18 cellular contexts compared by ENCODE assay signal in genomic region chr15:60541784-60542617, GRCh38.
A peak's percentile ranks its signal among the peaks of the same experiment; 100 is the strongest.
DNase-seq lines count a peak whose midpoint lies in the region; ATAC-seq and TF ChIP-seq lines count a peak whose summit lies in the region.
"Had no signal": no experiment of that assay in that cellular context is flagged by ENCODE, and none has a peak within 500 bp of the region (broad histone marks: within the 10 kb centered on the region; RNA-seq: fewer than 3 reads in every experiment).

No MANE protein-coding gene starts in this region.

- H3K4me3 Mint-ChIP-seq in stimulated activated naive CD8-positive, alpha-beta T cell treated with anti-CD3 and anti-CD28 coated beads, Interleukin-15, Interleukin-2, amounts not matched to agents 100 ng/mL and 50 ng/mL, for 24 hours = no peak overlapping the region
- H3K4me3 Mint-ChIP-seq: memory B cell had no signal

- no peak for ATAC-seq in stimulated activated naive CD8-positive, alpha-beta T cell treated with anti-CD3 and anti-CD28 coated beads, Interleukin-15, Interleukin-2, amounts not matched to agents 100 U/mL and 50 U/mL, for 24 hours
- ATAC-seq in right lobe of liver (peak in 3 of 4 donors; percentile 10 to 30 (median 17)), HG03460 (IDR thresholded peaks at IDR 0.05; ENCODE audit: unreplicated experiment) (no peak), aorta (ENCODE audit: low FRiP score) (no peak)

- intact Hi-C loops in right lobe of liver (cut with DNase I) = no loop called here
- intact Hi-C loops in aorta (cut with DNase I) = no loop called here

- H3K36me3 Mint-ChIP-seq in stimulated activated naive CD8-positive, alpha-beta T cell treated with anti-CD3 and anti-CD28 coated beads, Interleukin-15, Interleukin-2, amounts not matched to agents 100 ng/mL and 50 ng/mL, for 24 hours (ENCODE audit: low read depth) = peaks cover 36% of the 10 kb centered on the region

- WGBS in right lobe of liver (ENCODE audit: insufficient coverage, low coverage, low lambda C conversion rate, missing lambda C conversion rate) = 82% methylated on average over 11 of the region's 13 CpGs
- 88% methylated on average over 13 of the region's 13 CpGs for WGBS in aorta, 2 donors

- H3K4me3 ChIP-seq in adipocyte (ENCODE audit: low read length) (no peak overlapping the region), right lobe of liver (no peak overlapping the region), aorta (ENCODE audit: low read length in 2 of 2) (no peak overlapping the region)
- H3K4me3 ChIP-seq: uterus had no signal

- no peak for DNase-seq in stimulated activated naive CD8-positive, alpha-beta T cell treated with anti-CD3 and anti-CD28 coated beads, Interleukin-15, Interleukin-2, amounts not matched to agents 100 U/mL and 50 U/mL, for 24 hours
- DNase-seq in adipocyte (ENCODE audit: low read depth) (peak; percentile 41), right lobe of liver (no peak), NCI-H187 treated with DMSO at 0.1 percent for 48 hours (lab: John Stamatoyannopoulos, UW) (no peak), aorta (no peak), NCI-H1930 (lab: John Stamatoyannopoulos, UW) (no peak)
- DNase-seq: activated CD8-positive, alpha-beta memory T cell treated with anti-CD3 and anti-CD28 coated beads, Interleukin-2, amount 50 U/mL, for 4 hours; dermis blood vessel endothelial cell; DND-41; KG1; NCI-H1694 treated with DMSO at 0.1 percent for 48 hours; NCI-H774; SIG-M5; uterus had no signal

- no peak overlapping the region for H3K9ac ChIP-seq in adipocyte (ENCODE audit: low read length)
- H3K9ac ChIP-seq: parathyroid adenoma had no signal

- H3K27me3 Mint-ChIP-seq in stimulated activated naive CD8-positive, alpha-beta T cell treated with anti-CD3 and anti-CD28 coated beads, Interleukin-15, Interleukin-2, amounts not matched to agents 100 ng/mL and 50 ng/mL, for 24 hours = no peaks in the 10 kb centered on the region
- H3K27me3 Mint-ChIP-seq: memory B cell had no signal

- no peaks in the 10 kb centered on the region for H3K27me3 ChIP-seq in adipocyte (replicated peaks; ENCODE audit: control insufficient read depth, insufficient read depth, low read length)
- no peaks in the 10 kb centered on the region for H3K27me3 ChIP-seq in right lobe of liver
- no peaks in the 10 kb centered on the region for H3K27me3 ChIP-seq in aorta (ENCODE audit: control insufficient read depth in 1 of 2, insufficient read depth in 2 of 2, low read length in 1 of 2)
- H3K27me3 ChIP-seq: uterus had no signal

- H3K4me1 ChIP-seq in adipocyte (ENCODE audit: control insufficient read depth, insufficient read depth, low read length) (peaks cover 24% of the 10 kb centered on the region), right lobe of liver (no peaks in the 10 kb centered on the region), aorta (ENCODE audit: control insufficient read depth in 1 of 2, insufficient read depth in 2 of 2, low read length in 2 of 2) (no peaks in the 10 kb centered on the region)
- H3K4me1 ChIP-seq: parathyroid adenoma, uterus had no signal

- no peaks in the 10 kb centered on the region for H3K9me3 Mint-ChIP-seq in stimulated activated naive CD8-positive, alpha-beta T cell treated with anti-CD3 and anti-CD28 coated beads, Interleukin-15, Interleukin-2, amounts not matched to agents 100 ng/mL and 50 ng/mL, for 24 hours
- H3K9me3 Mint-ChIP-seq: memory B cell had no signal

- no peaks in the 10 kb centered on the region for H3K9me3 ChIP-seq in adipocyte (ENCODE audit: control insufficient read depth, low read length)
- H3K9me3 ChIP-seq in right lobe of liver = no peaks in the 10 kb centered on the region
- no peaks in the 10 kb centered on the region for H3K9me3 ChIP-seq in aorta (ENCODE audit: control insufficient read depth, low read length)
- H3K9me3 ChIP-seq: uterus had no signal

- peaks cover 100% of the 10 kb centered on the region for H3K4me1 Mint-ChIP-seq in stimulated activated naive CD8-positive, alpha-beta T cell treated with anti-CD3 and anti-CD28 coated beads, Interleukin-15, Interleukin-2, amounts not matched to agents 100 ng/mL and 50 ng/mL, for 24 hours (ENCODE audit: low read depth)

- no peak for TF ChIP-seq CTCF in right lobe of liver (IDR thresholded peaks at IDR 0.05)

- TF ChIP-seq POLR2A in right lobe of liver (IDR thresholded peaks at IDR 0.05) = no peak

- H3K36me3 ChIP-seq in adipocyte (ENCODE audit: control insufficient read depth, insufficient read depth, low read length, severe bottlenecking) (no peaks in the 10 kb centered on the region), right lobe of liver (no peaks in the 10 kb centered on the region), aorta (ENCODE audit: control insufficient read depth in 1 of 2, insufficient read depth in 2 of 2, low read length in 1 of 2) (peaks cover 0 to 2% of the 10 kb centered on the region in 2 donors)
- H3K36me3 ChIP-seq: uterus had no signal

- H3K27ac Mint-ChIP-seq in stimulated activated naive CD8-positive, alpha-beta T cell treated with anti-CD3 and anti-CD28 coated beads, Interleukin-15, Interleukin-2, amounts not matched to agents 100 ng/mL and 50 ng/mL, for 24 hours = peak overlapping the region; percentile 92
- H3K27ac Mint-ChIP-seq: memory B cell had no signal

- H3K27ac ChIP-seq in right lobe of liver = no peak overlapping the region
- H3K27ac ChIP-seq in aorta (ENCODE audit: low read depth in 1 of 2, low read length in 2 of 2) = no peak overlapping the region
- H3K27ac ChIP-seq: parathyroid adenoma, uterus had no signal

Comparison
In these comparisons a context has a peak if more than half of its experiments do, and no peak if none do; other contexts are left out.
1. ATAC-seq: peak in right lobe of liver (3 of 4); none in stimulated activated naive CD8-positive, alpha-beta T cell treated with anti-CD3 and anti-CD28 coated beads, Interleukin-15, Interleukin-2, amounts not matched to agents 100 U/mL and 50 U/mL, for 24 hours (single experiment), HG03460 (single experiment) and aorta (single experiment).